ENCODE assay signal across 17 cellular contexts in genomic region chr1:59098668-59099067, GRCh38.
"Had no signal": no experiment of that assay in that cellular context is flagged by ENCODE, and none has a peak within 500 bp of the region (broad histone marks: within the 10 kb centered on the region; RNA-seq: fewer than 3 reads in every experiment).

No MANE protein-coding gene starts in this region.

- H3K36me3 ChIP-seq: colonic mucosa, lower lobe of right lung, neural progenitor cell, prostate gland had no signal

- H3K27ac ChIP-seq: colonic mucosa, lower lobe of right lung, neural progenitor cell, parathyroid adenoma, prostate gland had no signal

- H3K4me3 ChIP-seq: colonic mucosa, lower lobe of right lung, neural progenitor cell, prostate gland had no signal

- H3K4me1 ChIP-seq: colonic mucosa, lower lobe of right lung, neural progenitor cell, parathyroid adenoma, prostate gland had no signal

- FAIRE-seq: frontal cortex, small intestine, urothelium cell line had no signal

- H3K4me2 ChIP-seq: neural progenitor cell had no signal

- H3K9ac ChIP-seq: neural progenitor cell, parathyroid adenoma had no signal

- H3K9me3 ChIP-seq: colonic mucosa, lower lobe of right lung, prostate gland had no signal

- DNase-seq: colonic mucosa; dermis blood vessel endothelial cell; effector CD4-positive, alpha-beta T cell; endodermal cell; erythroblast; islet precursor cell; lower lobe of right lung; midbrain; nucleus accumbens; small intestine; stimulated activated CD4-positive, alpha-beta T cell treated with anti-CD3 and anti-CD28 coated beads, Interleukin-12 subunit alpha, Interleukin-12 subunit beta, amount 100 ng/mL, for 4 hours; stimulated activated naive CD4-positive, alpha-beta T cell had no signal

- H3K79me2 ChIP-seq: parathyroid adenoma had no signal

- H3K27me3 ChIP-seq: colonic mucosa, neural progenitor cell had no signal

- H2AFZ ChIP-seq: neural progenitor cell, parathyroid adenoma had no signal
